Comparison of ENCODE assay signal across 18 cellular contexts in genomic region chr1:147472953-147473734, GRCh38.
A peak's percentile ranks its signal among the peaks of the same experiment; 100 is the strongest.
DNase-seq lines count a peak whose midpoint lies in the region; ATAC-seq, FAIRE-seq and TF ChIP-seq lines count a peak whose summit lies in the region.
"Had no signal": no experiment of that assay in that cellular context is flagged by ENCODE, and none has a peak within 500 bp of the region (broad histone marks: within the 10 kb centered on the region; RNA-seq: fewer than 3 reads in every experiment).

No MANE protein-coding gene starts in this region.

- H3K4me1 Mint-ChIP-seq in stimulated activated naive B cell treated with anti-CD40 and anti-IgM and Interleukin-4, amounts not matched to agents 10 μg/mL and 1 μg/mL and 100 μg/mL, for 72 hours, result no peaks in the 10 kb centered on the region
- H3K4me1 Mint-ChIP-seq: GM23338 had no signal

- H3K27ac Mint-ChIP-seq in stimulated activated naive B cell treated with anti-CD40 and anti-IgM and Interleukin-4, amounts not matched to agents 10 μg/mL and 1 μg/mL and 100 μg/mL, for 72 hours, result no peak overlapping the region
- H3K27ac Mint-ChIP-seq: GM23338 had no signal

- peaks cover 29 to 34% of the 10 kb centered on the region in 2 donors for H3K27me3 Mint-ChIP-seq in stimulated activated naive B cell treated with anti-CD40 and anti-IgM and Interleukin-4, amounts not matched to agents 10 μg/mL and 1 μg/mL and 100 μg/mL, for 72 hours

- 30% methylated on average over 5 of the region's 5 CpGs for whole genome bisulfite sequencing in liver
- 48% methylated on average over 5 of the region's 5 CpGs for WGBS in HepG2 (ENCODE audit: low lambda C conversion rate)
- WGBS in right lobe of liver (ENCODE audit: insufficient coverage, low coverage, low lambda C conversion rate, missing lambda C conversion rate), result 17% methylated on average over 5 of the region's 5 CpGs

- FAIRE-seq in HepG2 (lab: Jason Lieb, UNC), result no peak
- FAIRE-seq: GM12878 had no signal

- no TSS peak for BruUV-seq in HepG2 (replicated peaks; lab: Mats Ljungman, UMichigan)

- H2AFZ ChIP-seq in HepG2 (ENCODE audit: low read length), result no peak overlapping the region
- H2AFZ ChIP-seq: GM23338 had no signal

- H3K9ac ChIP-seq in liver (ENCODE audit: low read depth in 1 of 2, low read length in 2 of 2) (peak overlapping the region in 1 of 2 donors; percentile 5), HepG2 (ENCODE audit: insufficient read depth, low read depth, low read length) (no peak overlapping the region)
- H3K9ac ChIP-seq: KMS-11 had no signal

- H3K4me3 ChIP-seq in liver (ENCODE audit: low read depth in 1 of 3, low read length in 3 of 3), result peak overlapping the region in 2 of 3 donors; percentile 12 to 23
- no peak overlapping the region for H3K4me3 ChIP-seq in HepG2 (replicated peaks in 1 of 3; ENCODE audit: insufficient read depth in 1 of 3, low read depth in 2 of 3, low read length in 3 of 3)
- H3K4me3 ChIP-seq in right lobe of liver, result peak overlapping the region in 2 of 3 donors; percentile 2 to 31
- H3K4me3 ChIP-seq: GM12878, GM23338, SK-N-MC had no signal

- TF ChIP-seq POLR2A in HepG2 (IDR thresholded peaks at IDR 0.05; ENCODE audit: insufficient read depth in 1 of 2, low read depth in 2 of 2, low read length in 2 of 2) (no peak), right lobe of liver (IDR thresholded peaks at IDR 0.05) (no peak)

- POLR2A ChIA-PET in HepG2 (lab: Yijun Ruan, JAX), result no interaction called here

- H3K9me3 ChIP-seq in liver (ENCODE audit: control insufficient read depth in 4 of 4, low read length in 3 of 4), result peaks cover 0 to 5% (median 0%) of the 10 kb centered on the region in 4 donors
- H3K9me3 ChIP-seq in HepG2 (ENCODE audit: low read length), result no peaks in the 10 kb centered on the region
- no peaks in the 10 kb centered on the region for H3K9me3 ChIP-seq in right lobe of liver

- H3K4me3 Mint-ChIP-seq in stimulated activated naive B cell treated with anti-CD40 and anti-IgM and Interleukin-4, amounts not matched to agents 10 μg/mL and 1 μg/mL and 100 μg/mL, for 72 hours, result no peak overlapping the region
- H3K4me3 Mint-ChIP-seq: GM23338 had no signal

- TF ChIP-seq RAD21 in liver (IDR thresholded peaks at IDR 0.05) (no peak), HepG2 (CRISPR knock-in tag; IDR thresholded peaks at IDR 0.05) (no peak)

- no peak for TF ChIP-seq CTCF in liver (IDR thresholded peaks at IDR 0.05; ENCODE audit: low read depth, low read length, missing input control)
- no peak for TF ChIP-seq CTCF in HepG2 (CRISPR knock-in tag; IDR thresholded peaks at IDR 0.05)
- no peak for TF ChIP-seq CTCF in right lobe of liver (IDR thresholded peaks at IDR 0.05)

- DNase-seq in HepG2 (ENCODE audit: low spot score) (no peak), fibroblast of the conjunctiva (ENCODE audit: low read depth) (peak; percentile 2), right lobe of liver (no peak), NCI-H2081 (lab: John Stamatoyannopoulos, UW) (no peak)
- DNase-seq in stimulated activated naive B cell treated with anti-CD40 and anti-IgM and Interleukin-4, amounts not matched to agents 10 μg/mL and 1 μg/mL and 100 μg/mL, for 72 hours, result no peak
- DNase-seq: C1 segment of cervical spinal cord, NCI-H1092, NCI-H1694, NCI-H345, NCI-H69 had no signal

- H3K79me2 ChIP-seq in HepG2 (ENCODE audit: insufficient read depth, low read length), result no peaks in the 10 kb centered on the region

- no peaks in the 10 kb centered on the region for H3K36me3 ChIP-seq in liver (ENCODE audit: control insufficient read depth in 4 of 4, insufficient read depth in 3 of 4, low read depth in 1 of 4, low read length in 3 of 4)
- no peaks in the 10 kb centered on the region for H3K36me3 ChIP-seq in HepG2 (replicated peaks in 1 of 2; ENCODE audit: control insufficient read depth in 1 of 2, insufficient read depth in 2 of 2, low read length in 2 of 2)
- no peaks in the 10 kb centered on the region for H3K36me3 ChIP-seq in right lobe of liver

- no peaks in the 10 kb centered on the region for H4K20me1 ChIP-seq in HepG2 (ENCODE audit: insufficient read depth, low read length)

- H3K4me1 ChIP-seq in liver (ENCODE audit: control insufficient read depth in 4 of 4, insufficient read depth in 4 of 4, low read length in 3 of 4) (peaks cover 0 to 33% (median 13%) of the 10 kb centered on the region in 4 donors), HepG2 (ENCODE audit: insufficient read depth, low read length) (no peaks in the 10 kb centered on the region), right lobe of liver (peaks cover 0 to 28% (median 8%) of the 10 kb centered on the region in 4 donors)

- H3K27me3 ChIP-seq in liver (ENCODE audit: control insufficient read depth in 4 of 4, insufficient read depth in 4 of 4, low read length in 3 of 4) (no peaks in the 10 kb centered on the region), HepG2 (ENCODE audit: control insufficient read depth in 1 of 2, insufficient read depth in 2 of 2, low read length in 2 of 2) (no peaks in the 10 kb centered on the region), right lobe of liver (no peaks in the 10 kb centered on the region)

- TF ChIP-seq EP300 in HepG2 (IDR thresholded peaks at IDR 0.05; ENCODE audit: low read depth in 2 of 2, low read length in 2 of 2), result no peak
- no peak for TF ChIP-seq EP300 in HepG2 (CRISPR knock-in tag; IDR thresholded peaks at IDR 0.05; ENCODE audit: borderline replicate concordance)

- H3K9me3 Mint-ChIP-seq in stimulated activated naive B cell treated with anti-CD40 and anti-IgM and Interleukin-4, amounts not matched to agents 10 μg/mL and 1 μg/mL and 100 μg/mL, for 72 hours, result no peaks in the 10 kb centered on the region

- H3K36me3 Mint-ChIP-seq in stimulated activated naive B cell treated with anti-CD40 and anti-IgM and Interleukin-4, amounts not matched to agents 10 μg/mL and 1 μg/mL and 100 μg/mL, for 72 hours, result no peaks in the 10 kb centered on the region

- intact Hi-C loops in HepG2 (cut with micrococcal nuclease; ENCODE audit: unreplicated experiment) (no loop called here), right lobe of liver (cut with DNase I) (no loop called here)

- ATAC-seq in HepG2 (no peak), right lobe of liver (peak; percentile 63 to 89 (median 78)), HG03095 (IDR thresholded peaks at IDR 0.05; ENCODE audit: unreplicated experiment) (no peak), GM18861 (IDR thresholded peaks at IDR 0.05; ENCODE audit: unreplicated experiment) (no peak)
- ATAC-seq in stimulated activated naive B cell treated with anti-CD40 and anti-IgM and Interleukin-4, amounts not matched to agents 10 μg/mL and 1 μg/mL and 100 μg/mL, for 72 hours (replicated peaks), result no peak
- ATAC-seq: GM12878, GM23338 had no signal

- H3K27ac ChIP-seq in liver (ENCODE audit: low read depth in 1 of 2, low read length in 2 of 2) (peak overlapping the region; percentile 35 to 68), HepG2 (ENCODE audit: extremely low read length, insufficient read depth, low read length) (no peak overlapping the region), right lobe of liver (peak overlapping the region; percentile 9 to 72 (median 64))
- H3K27ac ChIP-seq: 22Rv1, KMS-11, SK-N-MC had no signal

- CTCF ChIA-PET in HepG2 (lab: Yijun Ruan, JAX; ENCODE audit: low intra/inter-chr PET ratio, low total read pairs), result no interaction called here

- in situ Hi-C loops in HepG2 (cut with HindIII; ENCODE audit: extremely low pct_ligation_motif_present, low pct_unique_long_range_greater_than_20kb), result no loop called here

- H3K4me2 ChIP-seq in HepG2 (ENCODE audit: low read depth, low read length), result no peak overlapping the region
- H3K4me2 ChIP-seq: GM23338, KMS-11 had no signal

TF ChIP-seq in liver, 16 proteins besides CTCF, POLR2A, EP300 and RAD21 (continues in another document):
- TF ChIP-seq GABPA (IDR thresholded peaks at IDR 0.05 in 1 of 2, conservative IDR thresholded peaks at IDR 0.05 in 1 of 2), result no peak
- TF ChIP-seq RXRA (IDR thresholded peaks at IDR 0.05), result peak in 1 of 2 donors; percentile 7
- no peak for TF ChIP-seq HNF4G (IDR thresholded peaks at IDR 0.05)

TF ChIP-seq in HepG2, 621 proteins besides CTCF, POLR2A, EP300 and RAD21 (continues in another document):
- TF ChIP-seq ZNF619 (CRISPR knock-in tag; IDR thresholded peaks at IDR 0.05) (no peak), ZNF510 (CRISPR knock-in tag; IDR thresholded peaks at IDR 0.05; ENCODE audit: low read depth) (no peak), GLI4 (CRISPR knock-in tag; IDR thresholded peaks at IDR 0.05; ENCODE audit: borderline replicate concordance) (no peak), HNRNPL (IDR thresholded peaks at IDR 0.05; ENCODE audit: low read depth, low read length) (no peak)
- TF ChIP-seq, protein P1, sequence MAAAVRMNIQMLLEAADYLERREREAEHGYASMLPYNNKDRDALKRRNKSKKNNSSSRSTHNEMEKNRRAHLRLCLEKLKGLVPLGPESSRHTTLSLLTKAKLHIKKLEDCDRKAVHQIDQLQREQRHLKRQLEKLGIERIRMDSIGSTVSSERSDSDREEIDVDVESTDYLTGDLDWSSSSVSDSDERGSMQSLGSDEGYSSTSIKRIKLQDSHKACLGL (CRISPR knock-in tag; IDR thresholded peaks at IDR 0.05), result no peak
- TF ChIP-seq, protein P2, sequence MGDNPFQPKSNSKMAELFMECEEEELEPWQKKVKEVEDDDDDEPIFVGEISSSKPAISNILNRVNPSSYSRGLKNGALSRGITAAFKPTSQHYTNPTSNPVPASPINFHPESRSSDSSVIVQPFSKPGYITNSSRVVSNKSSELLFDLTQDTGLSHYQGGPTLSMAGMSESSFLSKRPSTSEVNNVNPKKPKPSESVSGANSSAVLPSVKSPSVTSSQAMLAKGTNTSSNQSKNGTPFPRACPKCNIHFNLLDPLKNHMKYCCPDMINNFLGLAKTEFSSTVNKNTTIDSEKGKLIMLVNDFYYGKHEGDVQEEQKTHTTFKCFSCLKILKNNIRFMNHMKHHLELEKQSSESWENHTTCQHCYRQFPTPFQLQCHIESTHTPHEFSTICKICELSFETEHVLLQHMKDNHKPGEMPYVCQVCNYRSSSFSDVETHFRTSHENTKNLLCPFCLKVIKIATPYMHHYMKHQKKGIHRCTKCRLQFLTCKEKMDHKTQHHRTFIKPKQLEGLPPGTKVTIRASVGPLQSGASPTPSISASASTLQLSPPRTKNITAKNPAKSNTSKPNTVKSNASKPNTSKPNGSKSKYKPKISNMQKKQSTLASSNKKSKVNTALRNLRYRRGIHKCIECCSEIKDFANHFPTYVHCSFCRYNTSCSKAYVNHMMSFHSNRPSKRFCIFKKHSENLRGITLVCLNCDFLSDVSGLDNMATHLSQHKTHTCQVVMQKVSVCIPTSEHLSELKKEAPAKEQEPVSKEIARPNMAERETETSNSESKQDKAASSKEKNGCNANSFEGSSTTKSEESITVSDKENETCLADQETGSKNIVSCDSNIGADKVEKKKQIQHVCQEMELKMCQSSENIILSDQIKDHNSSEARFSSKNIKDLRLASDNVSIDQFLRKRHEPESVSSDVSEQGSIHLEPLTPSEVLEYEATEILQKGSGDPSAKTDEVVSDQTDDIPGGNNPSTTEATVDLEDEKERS (CRISPR knock-in tag; IDR thresholded peaks at IDR 0.05), result no peak
- TF ChIP-seq, protein P3, sequence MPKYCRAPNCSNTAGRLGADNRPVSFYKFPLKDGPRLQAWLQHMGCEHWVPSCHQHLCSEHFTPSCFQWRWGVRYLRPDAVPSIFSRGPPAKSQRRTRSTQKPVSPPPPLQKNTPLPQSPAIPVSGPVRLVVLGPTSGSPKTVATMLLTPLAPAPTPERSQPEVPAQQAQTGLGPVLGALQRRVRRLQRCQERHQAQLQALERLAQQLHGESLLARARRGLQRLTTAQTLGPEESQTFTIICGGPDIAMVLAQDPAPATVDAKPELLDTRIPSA (CRISPR knock-in tag; IDR thresholded peaks at IDR 0.05; ENCODE audit: borderline replicate concordance), result no peak

Comparison
In these comparisons a context has a peak if more than half of its experiments do, and no peak if none do; other contexts are left out.
1. H3K4me3 ChIP-seq: peak in liver (2 of 3) and right lobe of liver (2 of 3); none in HepG2 (0 of 3).
2. ATAC-seq: peak in right lobe of liver (4 of 4); none in HepG2 (single experiment), HG03095 (single experiment), stimulated activated naive B cell treated with anti-CD40 and anti-IgM and Interleukin-4, amounts not matched to agents 10 μg/mL and 1 μg/mL and 100 μg/mL, for 72 hours (0 of 2) and GM18861 (single experiment).